17 cellular contexts compared by ENCODE assay signal in genomic region chr10:120480065-120480600, GRCh38. TPM values are rescaled to one million over a fixed set of nuclear protein-coding genes. Genes with fewer than 3 reads are reported as not detected.
DNase-seq lines count a peak whose midpoint lies in the region; ATAC-seq and TF ChIP-seq lines count a peak whose summit lies in the region.
"Had no signal": no experiment of that assay in that cellular context is flagged by ENCODE, and none has a peak within 500 bp of the region (broad histone marks: within the 10 kb centered on the region; RNA-seq: fewer than 3 reads in every experiment).

No MANE protein-coding gene starts in this region.

- H2BK5ac ChIP-seq in mesendoderm (ENCODE audit: low read length): no peak overlapping the region

- H3K79me1 ChIP-seq in mesendoderm (ENCODE audit: low read length): no peaks in the 10 kb centered on the region

- dilution Hi-C loops in mammary epithelial cell (cut with HindIII; ENCODE audit: low sequenced_read_pairs): no loop called here

- 94% methylated on average over 4 of the region's 4 CpGs for WGBS in mammary epithelial cell (ENCODE audit: low coverage, missing lambda C conversion rate)
- no CpG with 5 or more reads among the region's 4 CpGs for WGBS in mesendoderm (ENCODE audit: extremely low coverage, insufficient coverage, low lambda C conversion rate)

- TF ChIP-seq POLR2A in GM18505 (IDR thresholded peaks at IDR 0.05; ENCODE audit: borderline replicate concordance, extremely low read depth, insufficient read depth, insufficient read length): no peak

- intact Hi-C loops in mammary epithelial cell (cut with micrococcal nuclease): no loop called here

- peak; percentile 71 for TF ChIP-seq CTCF in Loucy (conservative IDR thresholded peaks at IDR 0.05; ENCODE audit: low read length)
- TF ChIP-seq CTCF in mammary epithelial cell (conservative IDR thresholded peaks at IDR 0.05 in 1 of 2, IDR thresholded peaks at IDR 0.05 in 1 of 2; ENCODE audit: extremely low read depth in 1 of 2, insufficient read depth in 1 of 2, low read depth in 1 of 2, low read length in 2 of 2): peak; percentile 10 to 24

- no peak overlapping the region for H3K56ac ChIP-seq in mesendoderm (ENCODE audit: low read length)

- H3K4me2 ChIP-seq in Loucy (ENCODE audit: low read depth, low read length, poor library complexity, severe bottlenecking): peak overlapping the region; percentile 39
- no peak overlapping the region for H3K4me2 ChIP-seq in mammary epithelial cell (ENCODE audit: insufficient read depth, low read depth, low read length)
- H3K4me2 ChIP-seq in mesendoderm (ENCODE audit: low read length): no peak overlapping the region

- H2AK5ac ChIP-seq in mesendoderm (ENCODE audit: low read length): no peak overlapping the region

- no peak overlapping the region for H3K18ac ChIP-seq in mesendoderm (ENCODE audit: low read length)

- H4K20me1 ChIP-seq in Loucy (ENCODE audit: insufficient read depth, low read length, poor library complexity, severe bottlenecking) (no peaks in the 10 kb centered on the region), mammary epithelial cell (ENCODE audit: insufficient read depth, low read length) (no peaks in the 10 kb centered on the region)

- in situ Hi-C loops in mammary epithelial cell (cut with MboI; ENCODE audit: low sequenced_read_pairs in 2 of 2): no loop called here

- no TSS peak for BruUV-seq in mammary epithelial cell (replicated peaks; lab: Mats Ljungman, UMichigan)

- no peak overlapping the region for H3K23ac ChIP-seq in mesendoderm (ENCODE audit: low read length)

- no peak overlapping the region for H2BK120ac ChIP-seq in mesendoderm (ENCODE audit: low read depth, low read length)

- CTCF ChIA-PET in mammary epithelial cell (lab: Charles Lee; ENCODE audit: low non-redundant PET): no interaction called here

- H2AFZ ChIP-seq in Loucy (ENCODE audit: low read length): peak overlapping the region; percentile 34; the same call in 1 of the 2 replicates
- no peak overlapping the region for H2AFZ ChIP-seq in mammary epithelial cell (ENCODE audit: low read depth, low read length)

- DNase-seq in ELR (ENCODE audit: low read depth) (peak; percentile 20), mammary epithelial cell (no peak), mesendoderm (peak; percentile 41), globus pallidus (ENCODE audit: low spot score) (no peak)
- no peak for DNase-seq in effector memory CD4-positive, alpha-beta T cell
- no peak for DNase-seq in stimulated activated CD4-positive, alpha-beta T cell treated with anti-CD3 and anti-CD28 coated beads, Interleukin-12 subunit alpha, Interleukin-12 subunit beta, amount 100 ng/mL, for 4 hours
- DNase-seq: activated B cell treated with CpG ODN at 0.5 μM for 24 hours; activated CD8-positive, alpha-beta memory T cell treated with anti-CD3 and anti-CD28 coated beads, Interleukin-2, amount 50 U/mL, for 4 hours; activated naive CD4-positive, alpha-beta T cell treated with anti-CD3 and anti-CD28 coated beads, Interleukin-2, amount 50 U/mL, for 16 hours; central memory CD4-positive, alpha-beta T cell; hypothalamus; lower lobe of right lung; NCI-H1105; SHP77; stimulated activated naive CD8-positive, alpha-beta T cell treated with anti-CD3 and anti-CD28 coated beads, Interleukin-15, amount 100 ng/mL, for 72 hours had no signal

- H3K27me3 ChIP-seq in Loucy (ENCODE audit: insufficient read depth, low read length, poor library complexity, severe bottlenecking): no peaks in the 10 kb centered on the region
- H3K27me3 ChIP-seq in mammary epithelial cell (ENCODE audit: insufficient read depth, low read length): no peaks in the 10 kb centered on the region
- H3K27me3 ChIP-seq in mesendoderm (ENCODE audit: insufficient read depth, low read length, poor library complexity): no peaks in the 10 kb centered on the region
- no peaks in the 10 kb centered on the region for H3K27me3 ChIP-seq in effector memory CD4-positive, alpha-beta T cell (replicated peaks; ENCODE audit: control insufficient read depth, insufficient read depth, low read length, poor library complexity, severe bottlenecking)

- no peak overlapping the region for H4K8ac ChIP-seq in mesendoderm (ENCODE audit: low read depth, low read length)

- H3K9me3 ChIP-seq in Loucy (ENCODE audit: insufficient read depth, low read depth, low read length) (no peaks in the 10 kb centered on the region), mammary epithelial cell (replicated peaks; ENCODE audit: insufficient read depth, low read length) (no peaks in the 10 kb centered on the region)
- no peaks in the 10 kb centered on the region for H3K9me3 ChIP-seq in effector memory CD4-positive, alpha-beta T cell (ENCODE audit: control insufficient read depth, low read length)
- H3K9me3 ChIP-seq: lower lobe of right lung had no signal

- peak overlapping the region; percentile 10 for H3K9ac ChIP-seq in Loucy (ENCODE audit: low read depth, low read length, poor library complexity, severe bottlenecking)
- H3K9ac ChIP-seq in mammary epithelial cell (ENCODE audit: insufficient read depth, low read length): no peak overlapping the region
- no peak overlapping the region for H3K9ac ChIP-seq in mesendoderm (ENCODE audit: low read length)

- H3K79me2 ChIP-seq in Loucy (ENCODE audit: insufficient read depth, low read length): no peaks in the 10 kb centered on the region
- no peaks in the 10 kb centered on the region for H3K79me2 ChIP-seq in mammary epithelial cell (ENCODE audit: insufficient read depth, low read length)
- no peaks in the 10 kb centered on the region for H3K79me2 ChIP-seq in mesendoderm (ENCODE audit: control insufficient read depth, insufficient read depth, low read length)

- H3K36me3 ChIP-seq in Loucy (ENCODE audit: insufficient read depth, low read length) (no peaks in the 10 kb centered on the region), mammary epithelial cell (ENCODE audit: insufficient read depth, low read length) (no peaks in the 10 kb centered on the region), mesendoderm (ENCODE audit: control insufficient read depth, insufficient read depth, low read length) (no peaks in the 10 kb centered on the region)
- no peaks in the 10 kb centered on the region for H3K36me3 ChIP-seq in effector memory CD4-positive, alpha-beta T cell (ENCODE audit: control insufficient read depth, insufficient read depth, low read length)
- H3K36me3 ChIP-seq: lower lobe of right lung had no signal

- H3K9me2 ChIP-seq in Loucy (replicated peaks; ENCODE audit: low read depth, low read length): no peaks in the 10 kb centered on the region

- no peak overlapping the region for H3K4me3 ChIP-seq in Loucy (ENCODE audit: low read length, poor library complexity, severe bottlenecking)
- no peak overlapping the region for H3K4me3 ChIP-seq in mammary epithelial cell (replicated peaks in 1 of 3; ENCODE audit: insufficient read depth in 1 of 3, low read depth in 2 of 3, low read length in 3 of 3)
- no peak overlapping the region for H3K4me3 ChIP-seq in mesendoderm (ENCODE audit: low read length)
- H3K4me3 ChIP-seq in effector memory CD4-positive, alpha-beta T cell (ENCODE audit: insufficient read depth, low read depth, low read length, poor library complexity, severe bottlenecking): no peak overlapping the region
- H3K4me3 ChIP-seq: lower lobe of right lung had no signal

- H3F3A ChIP-seq in Loucy (ENCODE audit: low read depth): no peaks in the 10 kb centered on the region

- H4K5ac ChIP-seq in mesendoderm (ENCODE audit: low read length): no peak overlapping the region

- no peak overlapping the region for H3K27ac ChIP-seq in mammary epithelial cell (ENCODE audit: insufficient read depth, low read depth, low read length)
- no peak overlapping the region for H3K27ac ChIP-seq in mesendoderm (ENCODE audit: low read depth, low read length)
- H3K27ac ChIP-seq in effector memory CD4-positive, alpha-beta T cell (ENCODE audit: insufficient read depth, low read length, poor library complexity, severe bottlenecking): no peak overlapping the region
- H3K27ac ChIP-seq: lower lobe of right lung had no signal

- no peak overlapping the region for H3K4ac ChIP-seq in mesendoderm (ENCODE audit: low read depth, low read length)

- no peak for ATAC-seq in GM18505 (IDR thresholded peaks at IDR 0.05; ENCODE audit: unreplicated experiment)
- ATAC-seq: lower lobe of right lung; stimulated activated naive CD8-positive, alpha-beta T cell treated with anti-CD3 and anti-CD28 coated beads, Interleukin-15, amount 100 ng/mL, for 72 hours had no signal

- H3K4me1 ChIP-seq in Loucy (ENCODE audit: insufficient read depth, low read length, poor library complexity, severe bottlenecking) (peaks cover 19% of the 10 kb centered on the region), mammary epithelial cell (ENCODE audit: insufficient read depth, low read length) (peaks cover 7% of the 10 kb centered on the region), mesendoderm (ENCODE audit: control insufficient read depth, low read depth, low read length) (no peaks in the 10 kb centered on the region)
- H3K4me1 ChIP-seq in effector memory CD4-positive, alpha-beta T cell (ENCODE audit: control insufficient read depth, insufficient read depth, low read length, poor library complexity, severe bottlenecking): no peaks in the 10 kb centered on the region
- H3K4me1 ChIP-seq: lower lobe of right lung had no signal

- no peak overlapping the region for H2BK15ac ChIP-seq in mesendoderm (replicated peaks; ENCODE audit: low read depth)

RNA-seq across cellular contexts. Expression of gene PLPP4, which starts 23.1 kb away (rescaled TPM):
- total RNA-seq in mammary epithelial cell: 10 to 100 TPM in 1 of 2 donors, under 1 TPM in 1; 0.35 to 10.3 TPM
- polyA plus RNA-seq in mammary epithelial cell: 0.39 TPM
- polyA minus RNA-seq in mammary epithelial cell: not detected
- 0.32 TPM for polyA plus RNA-seq in mesendoderm (2013, experiment 1 of 2)
- 0.31 TPM for polyA plus RNA-seq in mesendoderm (2013, experiment 2 of 2)
- total RNA-seq: activated B cell treated with CpG ODN at 0.5 μM for 24 hours, lower lobe of right lung had no signal

Comparison
In these comparisons a context has a peak if more than half of its experiments do, and no peak if none do; other contexts are left out.
1. DNase-seq: peak in ELR (single experiment) and mesendoderm (single experiment); none in mammary epithelial cell (single experiment), globus pallidus (single experiment), effector memory CD4-positive, alpha-beta T cell (0 of 3) and stimulated activated CD4-positive, alpha-beta T cell treated with anti-CD3 and anti-CD28 coated beads, Interleukin-12 subunit alpha, Interleukin-12 subunit beta, amount 100 ng/mL, for 4 hours (single experiment).